27 cellular contexts compared by ENCODE assay signal in genomic region chr13:50631041-50631440, GRCh38.
"Had no signal": no experiment of that assay in that cellular context is flagged by ENCODE, and none has a peak within 500 bp of the region (broad histone marks: within the 10 kb centered on the region; RNA-seq: fewer than 3 reads in every experiment).

No MANE protein-coding gene starts in this region.

- H3K27ac ChIP-seq: coronary artery, dorsolateral prefrontal cortex, epithelial cell of prostate, esophagus muscularis mucosa, foreskin keratinocyte, neural progenitor cell, pancreas, tibial artery, upper lobe of left lung, uterus had no signal

- H3K27ac Mint-ChIP-seq: immature natural killer cell; natural killer cell treated with Interleukin-12 subunit alpha and Interleukin-12 subunit beta and Interleukin-15 and Interleukin-18, amount 100 ng/mL, for 72 hours; neural progenitor cell; progenitor cell of endocrine pancreas; stimulated activated effector memory CD8-positive, alpha-beta T cell treated with anti-CD3 and anti-CD28 coated beads, Interleukin-12 subunit alpha, Interleukin-12 subunit beta, amount 100 ng/mL, for 72 hours had no signal

- H3K4me3 Mint-ChIP-seq: immature natural killer cell; natural killer cell treated with Interleukin-12 subunit alpha and Interleukin-12 subunit beta and Interleukin-15 and Interleukin-18, amount 100 ng/mL, for 72 hours; neural progenitor cell; stimulated activated effector memory CD8-positive, alpha-beta T cell treated with anti-CD3 and anti-CD28 coated beads, Interleukin-12 subunit alpha, Interleukin-12 subunit beta, amount 100 ng/mL, for 72 hours had no signal

- ATAC-seq: foreskin keratinocyte; left cardiac atrium; left ventricle myocardium superior; natural killer cell treated with Interleukin-12 subunit alpha and Interleukin-12 subunit beta and Interleukin-15 and Interleukin-18, amount 100 ng/mL, for 72 hours; pancreas; right cardiac atrium; stimulated activated effector memory CD8-positive, alpha-beta T cell treated with anti-CD3 and anti-CD28 coated beads, Interleukin-12 subunit alpha, Interleukin-12 subunit beta, amount 100 ng/mL, for 72 hours; stimulated activated naive CD8-positive, alpha-beta T cell treated with anti-CD3 and anti-CD28 coated beads, Interleukin-15, Interleukin-2, amounts not matched to agents 100 U/mL and 50 U/mL, for 24 hours had no signal

- H3K9me3 Mint-ChIP-seq: immature natural killer cell; natural killer cell treated with Interleukin-12 subunit alpha and Interleukin-12 subunit beta and Interleukin-15 and Interleukin-18, amount 100 ng/mL, for 72 hours; neural progenitor cell; stimulated activated effector memory CD8-positive, alpha-beta T cell treated with anti-CD3 and anti-CD28 coated beads, Interleukin-12 subunit alpha, Interleukin-12 subunit beta, amount 100 ng/mL, for 72 hours had no signal

- H3K4me3 ChIP-seq: coronary artery, dorsolateral prefrontal cortex, esophagus muscularis mucosa, lung, neural progenitor cell, pancreas, smooth muscle cell, tibial artery, upper lobe of left lung, uterus had no signal

- FAIRE-seq: endometrium, kidney, pancreas had no signal

- H3K4me1 Mint-ChIP-seq: immature natural killer cell; stimulated activated effector memory CD8-positive, alpha-beta T cell treated with anti-CD3 and anti-CD28 coated beads, Interleukin-12 subunit alpha, Interleukin-12 subunit beta, amount 100 ng/mL, for 72 hours had no signal

- H3K9ac ChIP-seq: neural progenitor cell had no signal

- H3K27me3 Mint-ChIP-seq: progenitor cell of endocrine pancreas had no signal

- H3K36me3 Mint-ChIP-seq: natural killer cell treated with Interleukin-12 subunit alpha and Interleukin-12 subunit beta and Interleukin-15 and Interleukin-18, amount 100 ng/mL, for 72 hours; neural progenitor cell; stimulated activated effector memory CD8-positive, alpha-beta T cell treated with anti-CD3 and anti-CD28 coated beads, Interleukin-12 subunit alpha, Interleukin-12 subunit beta, amount 100 ng/mL, for 72 hours had no signal

- DNase-seq: effector CD8-positive, alpha-beta T cell; foreskin keratinocyte; immature natural killer cell; kidney; left cardiac atrium; left ventricle myocardium superior; mesenchymal stem cell; midbrain; nucleus accumbens; pancreas; right cardiac atrium; stimulated activated CD4-positive, alpha-beta T cell treated with anti-CD3 and anti-CD28 coated beads, Interleukin-2, amount 100 ng/mL, for 48 hours; stimulated activated naive CD8-positive, alpha-beta T cell treated with anti-CD3 and anti-CD28 coated beads, Interleukin-15, Interleukin-2, amounts not matched to agents 100 U/mL and 50 U/mL, for 24 hours; tibial artery; upper lobe of left lung; uterus had no signal

- H3K27me3 ChIP-seq: dorsolateral prefrontal cortex, esophagus muscularis mucosa, foreskin keratinocyte, neural progenitor cell, pancreas, tibial artery, upper lobe of left lung, uterus had no signal

- H2AFZ ChIP-seq: neural progenitor cell had no signal

- H3K4me2 ChIP-seq: neural progenitor cell, smooth muscle cell had no signal

- H3K4me1 ChIP-seq: esophagus muscularis mucosa, foreskin keratinocyte, pancreas, tibial artery, uterus had no signal

- H3K36me3 ChIP-seq: esophagus muscularis mucosa, neural progenitor cell, pancreas, tibial artery, upper lobe of left lung, uterus had no signal

- H3K9me3 ChIP-seq: esophagus muscularis mucosa, pancreas, tibial artery, upper lobe of left lung, uterus had no signal
